ENCODE assay signal across 20 cellular contexts in genomic region chr10:48231178-48231577, GRCh38. TPM values are rescaled to one million over a fixed set of nuclear protein-coding genes. Genes with fewer than 3 reads are reported as not detected.
DNase-seq lines count a peak whose midpoint lies in the region; ATAC-seq and TF ChIP-seq lines count a peak whose summit lies in the region.
"Had no signal": no experiment of that assay in that cellular context is flagged by ENCODE, and none has a peak within 500 bp of the region (broad histone marks: within the 10 kb centered on the region; RNA-seq: fewer than 3 reads in every experiment).

No MANE protein-coding gene starts in this region.

- intact Hi-C loops in gastrocnemius medialis (cut with DNase I; ENCODE audit: low total_unique reads) (no loop called here), transverse colon (cut with DNase I; ENCODE audit: low total_unique reads) (no loop called here)

- in situ Hi-C loops in gastrocnemius medialis (cut with MboI; ENCODE audit: low sequenced_read_pairs in 4 of 4) (no loop called here), transverse colon (cut with MboI; ENCODE audit: low pct_ligation_motif_present in 1 of 4, low pct_unique_long_range_greater_than_20kb in 1 of 4, low sequenced_read_pairs in 3 of 4) (no loop called here)

- H3K27ac ChIP-seq in gastrocnemius medialis (no peak overlapping the region), transverse colon (no peak overlapping the region)

- H3K4me3 ChIP-seq in gastrocnemius medialis (no peak overlapping the region), transverse colon (no peak overlapping the region)

- peaks cover 0 to 5% (median 0%) of the 10 kb centered on the region in 3 donors for H3K27me3 ChIP-seq in gastrocnemius medialis
- no peaks in the 10 kb centered on the region for H3K27me3 ChIP-seq in transverse colon

- ATAC-seq in GM19043 (IDR thresholded peaks at IDR 0.05; ENCODE audit: low read depth, unreplicated experiment) (peak; percentile 46), HG03064 (IDR thresholded peaks at IDR 0.05; ENCODE audit: low read depth, unreplicated experiment) (peak; percentile 59), gastrocnemius medialis (no peak)
- ATAC-seq: left lobe of liver had no signal

- no peak for TF ChIP-seq EP300 in transverse colon (IDR thresholded peaks at IDR 0.05; ENCODE audit: low read depth)

- TF ChIP-seq CTCF in gastrocnemius medialis (IDR thresholded peaks at IDR 0.05 in 4 of 5, conservative IDR thresholded peaks at IDR 0.05 in 1 of 5), result no peak
- no peak for TF ChIP-seq CTCF in transverse colon (IDR thresholded peaks at IDR 0.05)

- H3K36me3 ChIP-seq in gastrocnemius medialis (no peaks in the 10 kb centered on the region), transverse colon (no peaks in the 10 kb centered on the region)

- H3K9me3 ChIP-seq in gastrocnemius medialis (no peaks in the 10 kb centered on the region), transverse colon (no peaks in the 10 kb centered on the region)

- 59% methylated on average over 2 of the region's 2 CpGs; no CpG with 5 or more reads in 1 of the 2 donors for WGBS in transverse colon (ENCODE audit: low coverage in 1 of 2), 2 donors

- H3K4me1 ChIP-seq in gastrocnemius medialis (no peaks in the 10 kb centered on the region), transverse colon (no peaks in the 10 kb centered on the region)

- DNase-seq in ELR (ENCODE audit: low read depth), result peak; percentile 18
- DNase-seq in astrocyte of the hippocampus (ENCODE audit: low read depth, low spot score), result peak; percentile 28
- no peak for DNase-seq in gastrocnemius medialis
- DNase-seq in NCI-H226, result no peak
- DNase-seq in Kasumi-1 (lab: John Stamatoyannopoulos, UW), result no peak
- DNase-seq in transverse colon, result no peak
- DNase-seq: activated gamma-delta T cell; aorta; COR-L47; GF-D8; HFFc6; Karpas-422; NCI-H187 treated with DMSO at 0.1 percent for 48 hours; NCI-H510A treated with DMSO at 0.1 percent for 48 hours; stimulated activated CD4-positive, alpha-beta T cell treated with anti-CD3 and anti-CD28 coated beads, Interleukin-4, amount 100 ng/mL, for 4 hours had no signal

- TF ChIP-seq POLR2A in gastrocnemius medialis (IDR thresholded peaks at IDR 0.05) (no peak), transverse colon (IDR thresholded peaks at IDR 0.05) (no peak)

RNA-seq across cellular contexts. Expression of gene FRMPD2, which starts 43.3 kb away (rescaled TPM):
- total RNA-seq in gastrocnemius medialis, result not detected
- under 1 TPM in 1 of 4 donors, not detected in 3; 0.80 TPM for total RNA-seq in transverse colon
- total RNA-seq: aorta, HFFc6, left lobe of liver, osteoblast, skeletal muscle tissue had no signal

Comparison
In these comparisons a context has a peak if more than half of its experiments do, and no peak if none do; other contexts are left out.
1. DNase-seq: peak in ELR (single experiment) and astrocyte of the hippocampus (single experiment); none in gastrocnemius medialis (0 of 2), NCI-H226 (single experiment), Kasumi-1 (0 of 2) and transverse colon (single experiment).
2. ATAC-seq: peak in GM19043 (single experiment) and HG03064 (single experiment); none in gastrocnemius medialis (0 of 2).